Comparison of ENCODE assay signal across 27 cellular contexts in genomic region chr4:175951794-175952193, GRCh38.
DNase-seq lines count a peak whose midpoint lies in the region; ATAC-seq, FAIRE-seq and TF ChIP-seq lines count a peak whose summit lies in the region.
"Had no signal": no experiment of that assay in that cellular context is flagged by ENCODE, and none has a peak within 500 bp of the region (broad histone marks: within the 10 kb centered on the region; RNA-seq: fewer than 3 reads in every experiment).

No MANE protein-coding gene starts in this region.

- 13 to 31% methylated on average over 1 of the region's 1 CpG for WGBS in pancreas, 2 donors
- WGBS in esophagus squamous epithelium, 2 donors: 55 to 80% methylated on average over 1 of the region's 1 CpG

- intact Hi-C loops in pancreas (cut with DNase I): no loop called here
- intact Hi-C loops in esophagus squamous epithelium (cut with DNase I): no loop called here

- no peak overlapping the region for H3K4me3 ChIP-seq in fibroblast of the aortic adventitia (ENCODE audit: low read depth, low read length)
- no peak overlapping the region for H3K4me3 ChIP-seq in pancreas
- no peak overlapping the region for H3K4me3 ChIP-seq in esophagus squamous epithelium
- H3K4me3 ChIP-seq: coronary artery, GM12878, lower lobe of right lung, spleen, thyroid gland had no signal

- peaks cover 0 to 12% (median 0%) of the 10 kb centered on the region in 3 donors for H3K4me1 ChIP-seq in pancreas
- H3K4me1 ChIP-seq in esophagus squamous epithelium: peaks cover 0 to 1% (median 0%) of the 10 kb centered on the region in 3 donors
- H3K4me1 ChIP-seq: lower lobe of right lung, thyroid gland had no signal

- DNase-seq in HS-5 (ENCODE audit: low read depth): peak; percentile 9
- peak; percentile 58 for DNase-seq in amniotic epithelial cell (ENCODE audit: low read depth)
- DNase-seq in fibroblast of the aortic adventitia (ENCODE audit: low read depth): peak; percentile 6
- peak; percentile 58 to 80 (median 74) for DNase-seq in pancreas
- DNase-seq in esophagus squamous epithelium (lab: John Stamatoyannopoulos, UW): no peak
- no peak for DNase-seq in stimulated activated naive CD4-positive, alpha-beta T cell (lab: John Stamatoyannopoulos, UW)
- no peak for DNase-seq in NCI-H526 (lab: John Stamatoyannopoulos, UW)
- DNase-seq: activated CD4-positive, alpha-beta T cell treated with anti-CD3 and anti-CD28 coated beads, Interleukin-2, amount 50 U/mL, for 1 hour; CD8-positive, alpha-beta T cell; DMS79; endodermal cell; HFFc6; immature natural killer cell; lower lobe of right lung; NCI-H1417 treated with DMSO at 0.1 percent for 48 hours; NCI-H510A treated with DMSO at 0.1 percent for 48 hours; RPMI8226; SK-N-SH; spleen; stimulated activated CD4-positive, alpha-beta T cell treated with anti-CD3 and anti-CD28 coated beads, Interleukin-4, amount 100 ng/mL, for 1 hour; stimulated activated naive CD8-positive, alpha-beta T cell treated with anti-CD3 and anti-CD28 coated beads, Interleukin-15, Interleukin-2, amounts not matched to agents 100 U/mL and 50 U/mL, for 24 hours; T-helper 2 cell; thyroid gland had no signal

- no peak for TF ChIP-seq POLR2A in esophagus squamous epithelium (IDR thresholded peaks at IDR 0.05)

- FAIRE-seq in pancreas (lab: Jason Lieb, UNC): no peak
- FAIRE-seq: GM12878 had no signal

- H3K27me3 ChIP-seq in pancreas: no peaks in the 10 kb centered on the region
- no peaks in the 10 kb centered on the region for H3K27me3 ChIP-seq in esophagus squamous epithelium
- H3K27me3 ChIP-seq: spleen, thyroid gland had no signal

- H3K9me3 ChIP-seq in pancreas: no peaks in the 10 kb centered on the region
- H3K9me3 ChIP-seq in esophagus squamous epithelium: no peaks in the 10 kb centered on the region
- H3K9me3 ChIP-seq: lower lobe of right lung, SK-N-SH, spleen, thyroid gland had no signal

- TF ChIP-seq CTCF in fibroblast of the aortic adventitia (IDR thresholded peaks at IDR 0.05; ENCODE audit: insufficient read depth, low read length) (no peak), pancreas (IDR thresholded peaks at IDR 0.05) (no peak), esophagus squamous epithelium (IDR thresholded peaks at IDR 0.05) (no peak)

- H3K27ac ChIP-seq in pancreas (peak overlapping the region in 2 of 4 donors; percentile 40 to 67), esophagus squamous epithelium (no peak overlapping the region)
- H3K27ac ChIP-seq: coronary artery, lower lobe of right lung, spleen, thyroid gland had no signal

- ATAC-seq in pancreas (peak; percentile 94 to 98 (median 96)), HG03280 (IDR thresholded peaks at IDR 0.05; ENCODE audit: unreplicated experiment) (no peak)
- ATAC-seq: activated T-helper 17 cell treated with anti-CD3 and anti-CD28 coated beads, Interleukin-2, amount 50 U/mL, for 72 hours; CD8-positive, alpha-beta T cell; GM12878; stimulated activated naive CD8-positive, alpha-beta T cell treated with anti-CD3 and anti-CD28 coated beads, Interleukin-15, Interleukin-2, amounts not matched to agents 100 U/mL and 50 U/mL, for 24 hours had no signal

- no peaks in the 10 kb centered on the region for H3K36me3 ChIP-seq in pancreas
- no peaks in the 10 kb centered on the region for H3K36me3 ChIP-seq in esophagus squamous epithelium
- H3K36me3 ChIP-seq: lower lobe of right lung, spleen, thyroid gland had no signal

Comparison
In these comparisons a context has a peak if more than half of its experiments do, and no peak if none do; other contexts are left out.
1. DNase-seq: peak in HS-5 (single experiment), amniotic epithelial cell (single experiment), fibroblast of the aortic adventitia (single experiment) and pancreas (6 of 6); none in esophagus squamous epithelium (single experiment), stimulated activated naive CD4-positive, alpha-beta T cell (0 of 6) and NCI-H526 (0 of 2).